1 cellular context compared by ENCODE assay signal in genomic region chr19:46890423-46891170, GRCh38.
TF ChIP-seq lines count a peak whose summit lies in the region.

No MANE protein-coding gene starts in this region.

TF ChIP-seq in HepG2, 621 proteins besides CTCF, POLR2A, EP300 and RAD21 (continued from another document and continues in another):
- TF ChIP-seq SATB2 (CRISPR knock-in tag; IDR thresholded peaks at IDR 0.05) (no peak), RCOR2 (CRISPR knock-in tag; IDR thresholded peaks at IDR 0.05) (no peak; the same call in 1 of the 2 replicates), ZNF263 (CRISPR knock-in tag; IDR thresholded peaks at IDR 0.05) (no peak; the same call in 1 of the 2 replicates), JUN (CRISPR knock-in tag; IDR thresholded peaks at IDR 0.05) (peak; percentile 98), TFDP2 (CRISPR knock-in tag; IDR thresholded peaks at IDR 0.05) (no peak), U2AF1 (optimal IDR thresholded peaks at IDR 0.05; ENCODE audit: low read depth, low read length) (no peak), ZBTB14 (CRISPR knock-in tag; IDR thresholded peaks at IDR 0.05) (no peak), CBX1 (IDR thresholded peaks at IDR 0.05; ENCODE audit: low read depth) (no peak), GLI4 (CRISPR knock-in tag; IDR thresholded peaks at IDR 0.05; ENCODE audit: borderline replicate concordance) (no peak), ZNF234 (CRISPR knock-in tag; conservative IDR thresholded peaks at IDR 0.05) (no peak), TBX3 (IDR thresholded peaks at IDR 0.05; ENCODE audit: borderline replicate concordance) (peak; percentile 67; the same call in 1 of the 2 replicates), ZBTB7B (CRISPR knock-in tag; IDR thresholded peaks at IDR 0.05) (0 out of 2 replicates have a peak, but pooled peaks have one; percentile 18), PBX2 (CRISPR knock-in tag; IDR thresholded peaks at IDR 0.05) (0 out of 2 replicates have a peak, but pooled peaks have one; percentile 24), ZNF589 (CRISPR knock-in tag; conservative IDR thresholded peaks at IDR 0.05) (no peak), ZNF430 (CRISPR knock-in tag; IDR thresholded peaks at IDR 0.05) (no peak; the same call in 1 of the 2 replicates), RNF219 (CRISPR knock-in tag; IDR thresholded peaks at IDR 0.05) (0 out of 2 replicates have a peak, but pooled peaks have one; percentile 48), EED (CRISPR knock-in tag; IDR thresholded peaks at IDR 0.05) (no peak), RELA (CRISPR knock-in tag; IDR thresholded peaks at IDR 0.05) (no peak), MTF2 (CRISPR knock-in tag; IDR thresholded peaks at IDR 0.05; ENCODE audit: borderline replicate concordance) (no peak), ZNF709 (CRISPR knock-in tag; IDR thresholded peaks at IDR 0.05) (no peak), NR2F6 (IDR thresholded peaks at IDR 0.05) (peak; percentile 43; the same call in 1 of the 2 replicates), NR2F6 (CRISPR knock-in tag; IDR thresholded peaks at IDR 0.05) (peak; percentile 73), ZNF205 (CRISPR knock-in tag; IDR thresholded peaks at IDR 0.05) (peak; percentile 66; the same call in 1 of the 2 replicates), FIP1L1 (IDR thresholded peaks at IDR 0.05; ENCODE audit: borderline replicate concordance, insufficient read depth, low read depth, low read length) (no peak), ZNF878 (CRISPR knock-in tag; IDR thresholded peaks at IDR 0.05) (0 out of 2 replicates have a peak, but pooled peaks have one; percentile 36), ZNF292 (CRISPR knock-in tag; IDR thresholded peaks at IDR 0.05; ENCODE audit: borderline replicate concordance, low read depth) (peak; percentile 62; the same call in 1 of the 2 replicates), ZNF503 (CRISPR knock-in tag; IDR thresholded peaks at IDR 0.05) (peak; percentile 51; the same call in 1 of the 2 replicates), CBX2 (IDR thresholded peaks at IDR 0.05; ENCODE audit: low read depth, low read length) (no peak), CBX2 (CRISPR knock-in tag; IDR thresholded peaks at IDR 0.05; ENCODE audit: low read depth) (no peak), ZNF512B (CRISPR knock-in tag; IDR thresholded peaks at IDR 0.05; ENCODE audit: borderline replicate concordance) (no peak), DNMT3B (CRISPR knock-in tag; conservative IDR thresholded peaks at IDR 0.05) (peak; percentile 62; the same call in 1 of the 2 replicates), PHF5A (CRISPR knock-in tag; IDR thresholded peaks at IDR 0.05; ENCODE audit: low read depth, unreplicated experiment) (peak; percentile 62), RFX1 (IDR thresholded peaks at IDR 0.05) (no peak), ZNF564 (CRISPR knock-in tag; IDR thresholded peaks at IDR 0.05) (no peak), SOX5 (CRISPR knock-in tag; IDR thresholded peaks at IDR 0.05; ENCODE audit: borderline replicate concordance) (peak; percentile 76), FOSL2 (CRISPR knock-in tag; IDR thresholded peaks at IDR 0.05) (peak; percentile 98), ZSCAN21 (CRISPR knock-in tag; IDR thresholded peaks at IDR 0.05; ENCODE audit: borderline replicate concordance) (no peak), ZNF44 (CRISPR knock-in tag; IDR thresholded peaks at IDR 0.05) (no peak), MED13 (CRISPR knock-in tag; IDR thresholded peaks at IDR 0.05) (peak; percentile 29; the same call in 1 of the 2 replicates), SP4 (CRISPR knock-in tag; IDR thresholded peaks at IDR 0.05) (no peak), KAT2B (IDR thresholded peaks at IDR 0.05; ENCODE audit: borderline replicate concordance, low read depth, low read length) (no peak), NFYC (CRISPR knock-in tag; IDR thresholded peaks at IDR 0.05) (peak; percentile 67; the same call in 1 of the 2 replicates), PTBP1 (IDR thresholded peaks at IDR 0.05; ENCODE audit: low read depth, low read length, poor library complexity, severe bottlenecking) (no peak), HMGXB4 (CRISPR knock-in tag; IDR thresholded peaks at IDR 0.05; ENCODE audit: borderline replicate concordance in 1 of 2, low read depth in 1 of 2) (peak in 1 of 2 experiments; percentile 42; a peak in 2 of 4 replicates), ZBTB7A (CRISPR knock-in tag; IDR thresholded peaks at IDR 0.05) (no peak), TARDBP (CRISPR knock-in tag; IDR thresholded peaks at IDR 0.05) (peak; percentile 84), ZNF256 (CRISPR knock-in tag; conservative IDR thresholded peaks at IDR 0.05) (no peak), ESRRA (CRISPR knock-in tag; IDR thresholded peaks at IDR 0.05; ENCODE audit: low read depth) (peak; percentile 77), MTERF4 (CRISPR knock-in tag; IDR thresholded peaks at IDR 0.05) (no peak), NCOA1 (CRISPR knock-in tag; IDR thresholded peaks at IDR 0.05) (no peak), GABPA (IDR thresholded peaks at IDR 0.05; ENCODE audit: low read depth, low read length) (no peak), GABPA (CRISPR knock-in tag; IDR thresholded peaks at IDR 0.05; ENCODE audit: low read depth) (no peak), SMC3 (IDR thresholded peaks at IDR 0.05; ENCODE audit: low read length) (peak; percentile 79), ATF4 (CRISPR knock-in tag; IDR thresholded peaks at IDR 0.05) (peak in 1 of 2 experiments; percentile 84; a peak in 2 of 4 replicates), ZNF766 (CRISPR knock-in tag; IDR thresholded peaks at IDR 0.05; ENCODE audit: borderline replicate concordance) (no peak), TFAP4 (IDR thresholded peaks at IDR 0.05; ENCODE audit: borderline replicate concordance, low read depth) (peak; percentile 46; the same call in 1 of the 2 replicates), TBX2 (CRISPR knock-in tag; IDR thresholded peaks at IDR 0.05; ENCODE audit: borderline replicate concordance) (peak; percentile 53; the same call in 1 of the 2 replicates), SP140L (CRISPR knock-in tag; IDR thresholded peaks at IDR 0.05; ENCODE audit: borderline replicate concordance) (peak; percentile 85; the same call in 1 of the 2 replicates)
